In the genomic region with DNA sequence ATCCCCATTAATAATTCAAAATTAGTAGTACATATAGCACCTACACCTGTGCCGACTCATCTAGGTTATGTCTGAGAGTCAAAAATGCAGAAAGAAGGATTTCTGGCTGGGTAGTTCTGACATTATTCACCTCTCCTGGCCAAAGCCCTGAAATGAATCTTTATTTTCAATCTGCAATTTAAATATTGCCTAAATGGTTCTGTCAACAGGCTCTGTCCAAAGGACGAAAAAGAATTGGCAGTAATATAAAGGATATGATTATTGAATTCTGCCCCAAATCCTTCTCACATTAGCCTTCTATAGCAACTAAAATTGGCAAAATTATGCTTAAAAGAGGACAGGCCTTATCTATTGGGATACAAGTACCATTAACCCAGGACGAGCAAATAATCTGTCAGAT, we compare ENCODE assay signal across 2 cellular contexts.
TF ChIP-seq lines count a peak whose summit lies in the region.

No MANE protein-coding gene starts in this region.

TF ChIP-seq in liver, 16 proteins besides CTCF, POLR2A, EP300 and RAD21 (continued from another document):
- peak; percentile 18 for TF ChIP-seq FOXA2 (IDR thresholded peaks at IDR 0.05)
- no peak for TF ChIP-seq EGR1 (IDR thresholded peaks at IDR 0.05; ENCODE audit: low read depth in 2 of 2)
- TF ChIP-seq HNF4A (conservative IDR thresholded peaks at IDR 0.05), result peak in 1 of 2 donors; percentile 54
- no peak for TF ChIP-seq NR2F2 (IDR thresholded peaks at IDR 0.05)
- no peak for TF ChIP-seq GABPA (IDR thresholded peaks at IDR 0.05 in 1 of 2, conservative IDR thresholded peaks at IDR 0.05 in 1 of 2)
- TF ChIP-seq RXRA (IDR thresholded peaks at IDR 0.05), result no peak
- TF ChIP-seq SP1 (IDR thresholded peaks at IDR 0.05), result no peak
- TF ChIP-seq, protein P1, sequence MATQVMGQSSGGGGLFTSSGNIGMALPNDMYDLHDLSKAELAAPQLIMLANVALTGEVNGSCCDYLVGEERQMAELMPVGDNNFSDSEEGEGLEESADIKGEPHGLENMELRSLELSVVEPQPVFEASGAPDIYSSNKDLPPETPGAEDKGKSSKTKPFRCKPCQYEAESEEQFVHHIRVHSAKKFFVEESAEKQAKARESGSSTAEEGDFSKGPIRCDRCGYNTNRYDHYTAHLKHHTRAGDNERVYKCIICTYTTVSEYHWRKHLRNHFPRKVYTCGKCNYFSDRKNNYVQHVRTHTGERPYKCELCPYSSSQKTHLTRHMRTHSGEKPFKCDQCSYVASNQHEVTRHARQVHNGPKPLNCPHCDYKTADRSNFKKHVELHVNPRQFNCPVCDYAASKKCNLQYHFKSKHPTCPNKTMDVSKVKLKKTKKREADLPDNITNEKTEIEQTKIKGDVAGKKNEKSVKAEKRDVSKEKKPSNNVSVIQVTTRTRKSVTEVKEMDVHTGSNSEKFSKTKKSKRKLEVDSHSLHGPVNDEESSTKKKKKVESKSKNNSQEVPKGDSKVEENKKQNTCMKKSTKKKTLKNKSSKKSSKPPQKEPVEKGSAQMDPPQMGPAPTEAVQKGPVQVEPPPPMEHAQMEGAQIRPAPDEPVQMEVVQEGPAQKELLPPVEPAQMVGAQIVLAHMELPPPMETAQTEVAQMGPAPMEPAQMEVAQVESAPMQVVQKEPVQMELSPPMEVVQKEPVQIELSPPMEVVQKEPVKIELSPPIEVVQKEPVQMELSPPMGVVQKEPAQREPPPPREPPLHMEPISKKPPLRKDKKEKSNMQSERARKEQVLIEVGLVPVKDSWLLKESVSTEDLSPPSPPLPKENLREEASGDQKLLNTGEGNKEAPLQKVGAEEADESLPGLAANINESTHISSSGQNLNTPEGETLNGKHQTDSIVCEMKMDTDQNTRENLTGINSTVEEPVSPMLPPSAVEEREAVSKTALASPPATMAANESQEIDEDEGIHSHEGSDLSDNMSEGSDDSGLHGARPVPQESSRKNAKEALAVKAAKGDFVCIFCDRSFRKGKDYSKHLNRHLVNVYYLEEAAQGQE (IDR thresholded peaks at IDR 0.05), result no peak

TF ChIP-seq in HepG2, 621 proteins besides CTCF, POLR2A, EP300 and RAD21 (continued from another document):
- TF ChIP-seq, protein P2, sequence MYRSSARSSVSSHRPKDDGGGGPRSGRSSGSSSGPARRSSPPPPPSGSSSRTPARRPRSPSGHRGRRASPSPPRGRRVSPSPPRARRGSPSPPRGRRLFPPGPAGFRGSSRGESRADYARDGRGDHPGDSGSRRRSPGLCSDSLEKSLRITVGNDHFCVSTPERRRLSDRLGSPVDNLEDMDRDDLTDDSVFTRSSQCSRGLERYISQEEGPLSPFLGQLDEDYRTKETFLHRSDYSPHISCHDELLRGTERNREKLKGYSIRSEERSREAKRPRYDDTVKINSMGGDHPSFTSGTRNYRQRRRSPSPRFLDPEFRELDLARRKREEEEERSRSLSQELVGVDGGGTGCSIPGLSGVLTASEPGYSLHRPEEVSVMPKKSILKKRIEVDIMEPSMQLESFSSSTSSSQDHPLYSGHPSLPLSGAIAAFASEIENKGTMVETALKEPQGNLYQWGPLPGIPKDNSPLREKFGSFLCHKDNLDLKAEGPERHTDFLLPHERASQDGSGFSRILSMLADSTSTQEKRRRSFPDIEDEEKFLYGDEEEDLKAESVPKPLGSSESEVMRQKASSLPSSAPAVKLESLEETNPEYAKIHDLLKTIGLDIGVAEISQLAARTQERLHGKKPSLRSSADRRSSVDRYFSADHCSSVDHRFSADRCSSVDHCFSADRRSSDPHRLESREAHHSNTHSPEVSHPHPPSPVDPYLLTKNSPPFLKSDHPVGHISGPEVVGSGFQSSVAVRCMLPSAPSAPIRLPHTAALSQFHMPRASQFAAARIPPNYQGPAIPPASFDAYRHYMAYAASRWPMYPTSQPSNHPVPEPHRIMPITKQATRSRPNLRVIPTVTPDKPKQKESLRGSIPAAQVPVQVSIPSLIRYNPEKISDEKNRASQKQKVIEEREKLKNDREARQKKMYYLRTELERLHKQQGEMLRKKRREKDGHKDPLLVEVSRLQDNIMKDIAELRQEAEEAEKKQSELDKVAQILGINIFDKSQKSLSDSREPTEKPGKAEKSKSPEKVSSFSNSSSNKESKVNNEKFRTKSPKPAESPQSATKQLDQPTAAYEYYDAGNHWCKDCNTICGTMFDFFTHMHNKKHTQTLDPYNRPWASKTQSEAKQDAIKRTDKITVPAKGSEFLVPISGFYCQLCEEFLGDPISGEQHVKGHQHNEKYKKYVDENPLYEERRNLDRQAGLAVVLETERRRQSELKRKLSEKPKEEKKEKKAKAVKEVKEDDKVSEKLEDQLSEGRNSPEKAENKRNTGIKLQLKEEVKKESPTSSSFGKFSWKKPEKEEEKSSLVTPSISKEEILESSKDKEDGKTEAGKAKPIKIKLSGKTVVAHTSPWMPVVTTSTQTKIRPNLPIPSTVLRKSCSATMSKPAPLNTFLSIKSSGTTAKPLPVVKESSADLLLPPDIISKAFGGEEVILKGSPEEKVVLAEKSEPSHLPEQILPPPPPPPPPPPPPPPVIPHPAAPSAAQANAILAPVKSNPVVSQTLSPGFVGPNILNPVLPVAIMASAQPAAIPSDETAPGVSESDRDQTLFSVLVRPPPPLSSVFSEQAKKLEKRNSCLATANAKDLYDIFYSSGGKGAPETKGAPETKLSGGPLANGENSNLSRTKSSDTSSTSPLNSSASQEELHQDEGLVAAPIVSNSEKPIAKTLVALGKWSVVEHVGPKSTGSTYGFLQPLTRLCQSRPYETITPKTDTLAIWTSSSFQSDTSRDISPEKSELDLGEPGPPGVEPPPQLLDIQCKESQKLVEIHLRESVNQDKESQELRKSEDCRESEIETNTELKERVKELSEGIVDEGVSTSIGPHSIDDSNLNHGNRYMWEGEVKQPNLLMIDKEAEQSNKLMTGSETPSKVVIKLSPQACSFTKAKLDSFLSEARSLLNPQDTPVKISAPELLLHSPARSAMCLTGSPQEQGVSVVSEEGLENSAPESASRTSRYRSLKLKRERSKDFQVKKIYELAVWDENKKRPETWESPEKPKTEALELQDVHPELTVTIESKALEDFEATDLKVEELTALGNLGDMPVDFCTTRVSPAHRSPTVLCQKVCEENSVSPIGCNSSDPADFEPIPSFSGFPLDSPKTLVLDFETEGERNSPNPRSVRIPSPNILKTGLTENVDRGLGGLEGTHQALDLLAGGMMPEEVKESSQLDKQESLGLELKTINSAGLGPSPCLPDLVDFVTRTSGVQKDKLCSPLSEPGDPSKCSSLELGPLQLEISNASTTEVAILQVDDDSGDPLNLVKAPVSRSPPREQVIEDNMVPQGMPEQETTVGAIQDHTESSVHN (CRISPR knock-in tag; IDR thresholded peaks at IDR 0.05), result no peak
- TF ChIP-seq NCOR1 (IDR thresholded peaks at IDR 0.05; ENCODE audit: borderline replicate concordance, low read length) (no peak), IRF2 (CRISPR knock-in tag; IDR thresholded peaks at IDR 0.05) (no peak), ZMYM4 (CRISPR knock-in tag; IDR thresholded peaks at IDR 0.05) (no peak), ZFP82 (CRISPR knock-in tag; IDR thresholded peaks at IDR 0.05; ENCODE audit: borderline replicate concordance) (no peak), KDM2A (CRISPR knock-in tag; IDR thresholded peaks at IDR 0.05; ENCODE audit: borderline replicate concordance, low read depth) (no peak), TBX3 (IDR thresholded peaks at IDR 0.05; ENCODE audit: borderline replicate concordance) (no peak)
- TF ChIP-seq, protein P3, sequence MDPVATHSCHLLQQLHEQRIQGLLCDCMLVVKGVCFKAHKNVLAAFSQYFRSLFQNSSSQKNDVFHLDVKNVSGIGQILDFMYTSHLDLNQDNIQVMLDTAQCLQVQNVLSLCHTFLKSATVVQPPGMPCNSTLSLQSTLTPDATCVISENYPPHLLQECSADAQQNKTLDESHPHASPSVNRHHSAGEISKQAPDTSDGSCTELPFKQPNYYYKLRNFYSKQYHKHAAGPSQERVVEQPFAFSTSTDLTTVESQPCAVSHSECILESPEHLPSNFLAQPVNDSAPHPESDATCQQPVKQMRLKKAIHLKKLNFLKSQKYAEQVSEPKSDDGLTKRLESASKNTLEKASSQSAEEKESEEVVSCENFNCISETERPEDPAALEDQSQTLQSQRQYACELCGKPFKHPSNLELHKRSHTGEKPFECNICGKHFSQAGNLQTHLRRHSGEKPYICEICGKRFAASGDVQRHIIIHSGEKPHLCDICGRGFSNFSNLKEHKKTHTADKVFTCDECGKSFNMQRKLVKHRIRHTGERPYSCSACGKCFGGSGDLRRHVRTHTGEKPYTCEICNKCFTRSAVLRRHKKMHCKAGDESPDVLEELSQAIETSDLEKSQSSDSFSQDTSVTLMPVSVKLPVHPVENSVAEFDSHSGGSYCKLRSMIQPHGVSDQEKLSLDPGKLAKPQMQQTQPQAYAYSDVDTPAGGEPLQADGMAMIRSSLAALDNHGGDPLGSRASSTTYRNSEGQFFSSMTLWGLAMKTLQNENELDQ (CRISPR knock-in tag; IDR thresholded peaks at IDR 0.05; ENCODE audit: borderline replicate concordance), result no peak
- TF ChIP-seq, protein P4, sequence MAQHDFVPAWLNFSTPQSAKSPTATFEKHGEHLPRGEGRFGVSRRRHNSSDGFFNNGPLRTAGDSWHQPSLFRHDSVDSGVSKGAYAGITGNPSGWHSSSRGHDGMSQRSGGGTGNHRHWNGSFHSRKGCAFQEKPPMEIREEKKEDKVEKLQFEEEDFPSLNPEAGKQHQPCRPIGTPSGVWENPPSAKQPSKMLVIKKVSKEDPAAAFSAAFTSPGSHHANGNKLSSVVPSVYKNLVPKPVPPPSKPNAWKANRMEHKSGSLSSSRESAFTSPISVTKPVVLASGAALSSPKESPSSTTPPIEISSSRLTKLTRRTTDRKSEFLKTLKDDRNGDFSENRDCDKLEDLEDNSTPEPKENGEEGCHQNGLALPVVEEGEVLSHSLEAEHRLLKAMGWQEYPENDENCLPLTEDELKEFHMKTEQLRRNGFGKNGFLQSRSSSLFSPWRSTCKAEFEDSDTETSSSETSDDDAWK (CRISPR knock-in tag; IDR thresholded peaks at IDR 0.05), result no peak
